ENCODE assay signal across 18 cellular contexts in genomic region chr18:36442717-36443116, GRCh38.
"Had no signal": no experiment of that assay in that cellular context is flagged by ENCODE, and none has a peak within 500 bp of the region (broad histone marks: within the 10 kb centered on the region; RNA-seq: fewer than 3 reads in every experiment).

No MANE protein-coding gene starts in this region.

- FAIRE-seq: keratinocyte, small intestine had no signal

- H3K4me1 ChIP-seq: colonic mucosa, left lung had no signal

- DNase-seq: cerebellar nuclear complex; colonic mucosa; dermis blood vessel endothelial cell; esophagus squamous epithelium; glutamatergic neuron; immature natural killer cell; left lung; lower lobe of right lung; naive thymus-derived CD4-positive, alpha-beta T cell; nephron progenitor cell; posterior cingulate gyrus; sigmoid colon; small intestine; stimulated activated CD4-positive, alpha-beta T cell treated with anti-CD3 and anti-CD28 coated beads, Interleukin-2, amount 100 ng/mL, for 48 hours; stimulated activated naive CD4-positive, alpha-beta T cell treated with Interleukin-2 at 50 U/mL for 16 hours; transverse colon had no signal

- H3K4me3 ChIP-seq: colonic mucosa, esophagus squamous epithelium, gastroesophageal sphincter, left lung, lower lobe of right lung, sigmoid colon, transverse colon had no signal

- H3K36me3 ChIP-seq: colonic mucosa, esophagus squamous epithelium, gastroesophageal sphincter, left lung, lower lobe of right lung, sigmoid colon, transverse colon had no signal

- H3K27ac ChIP-seq: colonic mucosa, left lung, lower lobe of right lung had no signal

- ATAC-seq: naive thymus-derived CD4-positive, alpha-beta T cell had no signal

- H3K27me3 ChIP-seq: colonic mucosa, esophagus squamous epithelium, gastroesophageal sphincter, left lung, sigmoid colon, transverse colon had no signal

- H3K9me3 ChIP-seq: colonic mucosa, esophagus squamous epithelium, gastroesophageal sphincter, left lung, lower lobe of right lung, sigmoid colon, transverse colon had no signal
